19 cellular contexts compared by ENCODE assay signal in the genomic region with DNA sequence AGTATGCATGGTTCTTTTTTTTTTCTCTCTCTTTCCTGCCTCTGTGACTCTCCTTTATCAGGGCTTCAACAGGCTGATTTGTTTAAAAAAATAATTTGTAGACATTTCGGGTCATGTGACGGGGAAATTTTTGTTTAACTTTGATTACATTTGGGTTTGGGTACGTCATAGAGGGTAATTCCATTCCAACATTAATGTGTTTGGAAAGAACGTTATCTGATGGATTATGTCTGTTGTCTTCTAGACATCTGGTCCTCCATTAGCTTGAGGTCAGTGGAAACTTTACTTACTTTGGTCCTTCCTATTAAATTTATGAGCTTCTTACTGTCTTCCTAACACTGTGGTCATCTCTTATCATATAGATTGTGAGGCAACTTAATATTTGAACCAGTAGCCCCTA.
A peak's percentile ranks its signal among the peaks of the same experiment; 100 is the strongest.
DNase-seq lines count a peak whose midpoint lies in the region; ATAC-seq, FAIRE-seq and TF ChIP-seq lines count a peak whose summit lies in the region.
"Had no signal": no experiment of that assay in that cellular context is flagged by ENCODE, and none has a peak within 500 bp of the region (broad histone marks: within the 10 kb centered on the region; RNA-seq: fewer than 3 reads in every experiment).

No MANE protein-coding gene starts in this region.

- CTCF ChIA-PET in activated CD8-positive, alpha-beta T cell treated with anti-CD3 and anti-CD28 coated beads, Interleukin-2, amount 10 ng/mL, durations not matched to agents 7 days and 5 days (lab: Charles Lee) = no interaction called here
- CTCF ChIA-PET in activated CD8-positive, alpha-beta T cell treated with anti-CD3 and anti-CD28 coated beads for 36 hours (lab: Charles Lee) = interaction anchor here (1.2 kb wide), 1 partner anchor 78 kb away, joined by 5 read pairs; no protein-coding TSS in a partner anchor
- CTCF ChIA-PET in K562 (lab: Yijun Ruan, JAX; ENCODE audit: low intra/inter-chr PET ratio) = no interaction called here

- FAIRE-seq in K562 (lab: Jason Lieb, UNC) = no peak
- FAIRE-seq: GM19239 had no signal

- POLR2A ChIA-PET in activated CD8-positive, alpha-beta T cell treated with anti-CD3 and anti-CD28 coated beads, Interleukin-2, amount 10 ng/mL, durations not matched to agents 7 days and 5 days (lab: Charles Lee) = no interaction called here
- POLR2A ChIA-PET in activated CD8-positive, alpha-beta T cell treated with anti-CD3 and anti-CD28 coated beads for 36 hours (lab: Charles Lee) = no interaction called here
- POLR2A ChIA-PET in K562 (lab: Yijun Ruan, JAX) = no interaction called here

- H3K79me2 ChIP-seq in K562 (ENCODE audit: control insufficient read depth, insufficient read depth, low read length) = peaks cover 43% of the 10 kb centered on the region

- no peaks in the 10 kb centered on the region for H3K4me1 ChIP-seq in K562 (replicated peaks in 1 of 2; ENCODE audit: control insufficient read depth in 2 of 2, insufficient read depth in 2 of 2, low read length in 2 of 2)

- no peaks in the 10 kb centered on the region for H4K20me1 ChIP-seq in K562 (replicated peaks; ENCODE audit: control insufficient read depth, insufficient read depth, low read length)

- no peak for TF ChIP-seq POLR2A in K562 (conservative IDR thresholded peaks at IDR 0.05)

- no peak for ATAC-seq in activated CD8-positive, alpha-beta T cell treated with anti-CD3 and anti-CD28 coated beads, Interleukin-2, amount 10 ng/mL, durations not matched to agents 7 days and 5 days
- no peak for ATAC-seq in activated CD8-positive, alpha-beta T cell treated with anti-CD3 and anti-CD28 coated beads for 36 hours
- no peak for ATAC-seq in K562

- H3K27ac ChIP-seq in K562 (ENCODE audit: extremely low read depth, low read depth, low read length) = no peak overlapping the region
- H3K27ac ChIP-seq: PC-9, RWPE1 had no signal

- peaks cover 72% of the 10 kb centered on the region for H3K36me3 Mint-ChIP-seq in activated CD8-positive, alpha-beta T cell treated with anti-CD3 and anti-CD28 coated beads, Interleukin-2, amount 10 ng/mL, durations not matched to agents 7 days and 5 days (ENCODE audit: low read depth)
- H3K36me3 Mint-ChIP-seq in activated CD8-positive, alpha-beta T cell treated with anti-CD3 and anti-CD28 coated beads for 36 hours (ENCODE audit: low read depth) = peaks cover 47% of the 10 kb centered on the region
- H3K36me3 Mint-ChIP-seq in progenitor cell of endocrine pancreas (ENCODE audit: insufficient read depth) = peaks cover 17% of the 10 kb centered on the region

- H3K4me2 ChIP-seq in K562 (ENCODE audit: insufficient read depth, low read length) = no peak overlapping the region
- H3K4me2 ChIP-seq: PC-9 had no signal

- peaks cover 12% of the 10 kb centered on the region for H3K4me1 Mint-ChIP-seq in activated CD8-positive, alpha-beta T cell treated with anti-CD3 and anti-CD28 coated beads, Interleukin-2, amount 10 ng/mL, durations not matched to agents 7 days and 5 days (ENCODE audit: low read depth)
- H3K4me1 Mint-ChIP-seq in activated CD8-positive, alpha-beta T cell treated with anti-CD3 and anti-CD28 coated beads for 36 hours (ENCODE audit: low read depth) = peaks cover 37% of the 10 kb centered on the region
- peaks cover 19% of the 10 kb centered on the region for H3K4me1 Mint-ChIP-seq in progenitor cell of endocrine pancreas (ENCODE audit: low read depth)

- peak overlapping the region; percentile 9 for H3K27ac Mint-ChIP-seq in activated CD8-positive, alpha-beta T cell treated with anti-CD3 and anti-CD28 coated beads, Interleukin-2, amount 10 ng/mL, durations not matched to agents 7 days and 5 days
- H3K27ac Mint-ChIP-seq in activated CD8-positive, alpha-beta T cell treated with anti-CD3 and anti-CD28 coated beads for 36 hours = no peak overlapping the region
- H3K27ac Mint-ChIP-seq in progenitor cell of endocrine pancreas = peak overlapping the region; percentile 21
- H3K27ac Mint-ChIP-seq: B cell had no signal

- TF ChIP-seq CTCF in activated CD8-positive, alpha-beta T cell treated with anti-CD3 and anti-CD28 coated beads for 36 hours (IDR thresholded peaks at IDR 0.05) = no peak
- TF ChIP-seq CTCF in K562 (IDR thresholded peaks at IDR 0.05 in 2 of 3, conservative IDR thresholded peaks at IDR 0.05 in 1 of 3; ENCODE audit: insufficient read depth in 2 of 3, low read depth in 1 of 3, low read length in 3 of 3) (no peak), progenitor cell of endocrine pancreas (IDR thresholded peaks at IDR 0.05; ENCODE audit: unreplicated experiment) (no peak)

- TF ChIP-seq EP300 in K562 (IDR thresholded peaks at IDR 0.05; ENCODE audit: low read length) = no peak

- H3K36me3 ChIP-seq in K562 (ENCODE audit: control insufficient read depth, insufficient read depth, low read length) = peaks cover 20% of the 10 kb centered on the region; the same call in 2 of the 3 replicates
- H3K36me3 ChIP-seq in MG63 = no peaks in the 10 kb centered on the region

- intact Hi-C loops in activated CD8-positive, alpha-beta T cell treated with anti-CD3 and anti-CD28 coated beads for 36 hours (cut with micrococcal nuclease) = no loop called here
- intact Hi-C loops in K562 (cut with micrococcal nuclease) = no loop called here

- no peaks in the 10 kb centered on the region for H3K9me1 ChIP-seq in K562 (ENCODE audit: control insufficient read depth, insufficient read depth, low read length)

- H3K9me3 ChIP-seq in K562 (replicated peaks; ENCODE audit: control insufficient read depth, insufficient read depth, low read depth, low read length) = no peaks in the 10 kb centered on the region
- no peaks in the 10 kb centered on the region for H3K9me3 ChIP-seq in MG63

- no peaks in the 10 kb centered on the region for H3K27me3 Mint-ChIP-seq in activated CD8-positive, alpha-beta T cell treated with anti-CD3 and anti-CD28 coated beads, Interleukin-2, amount 10 ng/mL, durations not matched to agents 7 days and 5 days (ENCODE audit: low read depth)
- no peaks in the 10 kb centered on the region for H3K27me3 Mint-ChIP-seq in activated CD8-positive, alpha-beta T cell treated with anti-CD3 and anti-CD28 coated beads for 36 hours
- no peaks in the 10 kb centered on the region for H3K27me3 Mint-ChIP-seq in progenitor cell of endocrine pancreas
- H3K27me3 Mint-ChIP-seq: B cell had no signal

- in situ Hi-C loops in K562 (cut with MboI) = no loop called here

- H3K4me3 Mint-ChIP-seq in activated CD8-positive, alpha-beta T cell treated with anti-CD3 and anti-CD28 coated beads, Interleukin-2, amount 10 ng/mL, durations not matched to agents 7 days and 5 days = no peak overlapping the region
- no peak overlapping the region for H3K4me3 Mint-ChIP-seq in activated CD8-positive, alpha-beta T cell treated with anti-CD3 and anti-CD28 coated beads for 36 hours
- H3K4me3 Mint-ChIP-seq in progenitor cell of endocrine pancreas (ENCODE audit: low read depth) = no peak overlapping the region
- H3K4me3 Mint-ChIP-seq: B cell had no signal

- no peak for DNase-seq in activated CD8-positive, alpha-beta T cell treated with anti-CD3 and anti-CD28 coated beads, Interleukin-2, amount 10 ng/mL, durations not matched to agents 7 days and 5 days
- DNase-seq in activated CD8-positive, alpha-beta T cell treated with anti-CD3 and anti-CD28 coated beads for 36 hours = no peak
- DNase-seq in NCI-H526 treated with DMSO at 0.1 percent for 48 hours (lab: John Stamatoyannopoulos, UW) (peak; percentile 71), K562 (ENCODE audit: extremely low read depth in 1 of 4, low spot score in 3 of 4) (no peak), progenitor cell of endocrine pancreas (ENCODE audit: low spot score, unreplicated experiment) (no peak), MG63 (no peak), cerebellum (ENCODE audit: low spot score) (no peak)
- no peak for DNase-seq in stimulated activated CD4-positive, alpha-beta T cell treated with anti-CD3 and anti-CD28 coated beads, Interleukin-4, amount 100 ng/mL, for 4 hours
- DNase-seq: 8988T, COR-L47, GF-D8, HCEC 1CT, NCI-H1694 treated with DMSO at 0.1 percent for 48 hours, NCI-H510A, PC-9, SIG-M5 had no signal

- no peak overlapping the region for H3K4me3 ChIP-seq in K562
- H3K4me3 ChIP-seq in MG63 = no peak overlapping the region
- H3K4me3 ChIP-seq: PC-9 had no signal

- WGBS in K562 (ENCODE audit: insufficient coverage, low coverage, missing lambda C conversion rate) = 79% methylated on average over 4 of the region's 4 CpGs

- H2AFZ ChIP-seq in K562 (ENCODE audit: low read depth, low read length) = no peak overlapping the region
- H2AFZ ChIP-seq: PC-9 had no signal

- no TSS peak for BruUV-seq in K562 (replicated peaks; lab: Mats Ljungman, UMichigan)

- H3K9ac ChIP-seq in K562 (ENCODE audit: insufficient read depth in 1 of 2, low read depth in 2 of 2, low read length in 2 of 2) = no peak overlapping the region

- no peaks in the 10 kb centered on the region for H3K27me3 ChIP-seq in K562 (ENCODE audit: control insufficient read depth in 2 of 2, insufficient read depth in 2 of 2, low read length in 2 of 2)
- no peaks in the 10 kb centered on the region for H3K27me3 ChIP-seq in MG63

- TF ChIP-seq RAD21 in K562 (CRISPR knock-in tag; conservative IDR thresholded peaks at IDR 0.05 in 1 of 2, IDR thresholded peaks at IDR 0.05 in 1 of 2) = no peak

- no peaks in the 10 kb centered on the region for H3K9me3 Mint-ChIP-seq in activated CD8-positive, alpha-beta T cell treated with anti-CD3 and anti-CD28 coated beads, Interleukin-2, amount 10 ng/mL, durations not matched to agents 7 days and 5 days (ENCODE audit: insufficient read depth)
- no peaks in the 10 kb centered on the region for H3K9me3 Mint-ChIP-seq in activated CD8-positive, alpha-beta T cell treated with anti-CD3 and anti-CD28 coated beads for 36 hours
- H3K9me3 Mint-ChIP-seq in progenitor cell of endocrine pancreas (ENCODE audit: low read depth) = peaks cover 6% of the 10 kb centered on the region

TF ChIP-seq in K562, 482 proteins besides CTCF, POLR2A, EP300 and RAD21:
- TF ChIP-seq SUPT5H (IDR thresholded peaks at IDR 0.05) = no peak
- TF ChIP-seq, protein P1, sequence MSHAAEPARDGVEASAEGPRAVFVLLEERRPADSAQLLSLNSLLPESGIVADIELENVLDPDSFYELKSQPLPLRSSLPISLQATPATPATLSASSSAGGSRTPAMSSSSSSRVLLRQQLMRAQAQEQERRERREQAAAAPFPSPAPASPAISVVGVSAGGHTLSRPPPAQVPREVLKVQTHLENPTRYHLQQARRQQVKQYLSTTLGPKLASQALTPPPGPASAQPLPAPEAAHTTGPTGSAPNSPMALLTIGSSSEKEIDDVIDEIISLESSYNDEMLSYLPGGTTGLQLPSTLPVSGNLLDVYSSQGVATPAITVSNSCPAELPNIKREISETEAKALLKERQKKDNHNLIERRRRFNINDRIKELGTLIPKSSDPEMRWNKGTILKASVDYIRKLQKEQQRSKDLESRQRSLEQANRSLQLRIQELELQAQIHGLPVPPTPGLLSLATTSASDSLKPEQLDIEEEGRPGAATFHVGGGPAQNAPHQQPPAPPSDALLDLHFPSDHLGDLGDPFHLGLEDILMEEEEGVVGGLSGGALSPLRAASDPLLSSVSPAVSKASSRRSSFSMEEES (CRISPR knock-in tag; IDR thresholded peaks at IDR 0.05) = peak; percentile 19; the same call in 1 of the 2 replicates
TF ChIP-seq in K562: peak in this region for 1.
